In the genomic region with DNA sequence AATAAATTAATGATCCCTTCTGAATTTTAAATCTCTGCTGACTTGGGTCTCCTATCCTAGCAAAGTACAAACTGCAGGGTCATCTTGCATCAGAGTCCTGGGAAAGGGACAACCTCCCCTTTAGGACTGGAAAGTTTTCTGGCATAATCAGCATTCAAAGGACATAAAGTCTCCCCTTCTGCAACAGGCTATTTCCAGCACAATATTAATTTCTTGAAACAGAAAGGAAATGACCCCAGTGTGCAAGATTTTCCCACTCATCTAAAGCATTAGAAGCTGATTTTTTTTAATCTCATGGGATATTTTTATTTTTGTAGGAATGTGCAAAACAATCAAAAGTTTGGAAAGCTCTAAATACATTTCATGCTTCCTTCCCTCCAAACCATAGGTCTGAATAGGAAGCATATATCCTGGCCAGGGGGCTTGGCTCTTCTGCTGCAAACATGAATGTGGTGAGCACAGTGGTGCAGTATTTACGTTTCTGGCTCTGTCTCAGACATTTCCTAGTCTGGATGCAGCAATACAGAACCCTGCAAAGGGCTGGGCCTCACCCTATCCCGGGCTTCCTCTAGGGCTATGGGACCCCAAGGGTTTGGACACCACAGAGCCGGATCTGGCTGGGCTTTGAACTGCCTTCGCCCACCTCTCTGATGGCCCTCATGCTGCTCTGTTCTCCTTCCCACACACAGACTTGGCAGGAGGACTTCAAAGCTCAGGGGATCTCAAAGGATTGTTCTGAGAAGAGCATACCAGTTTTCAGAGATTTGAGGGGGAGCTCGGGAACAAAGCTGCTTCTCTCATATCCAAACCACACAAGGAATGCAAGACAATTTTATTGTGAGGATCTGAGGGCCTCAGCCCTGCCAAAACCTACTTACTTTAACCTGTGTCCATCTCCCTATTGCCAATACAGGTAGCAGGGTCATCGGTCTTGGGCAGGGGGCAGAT, we compare ENCODE assay signal across 11 cellular contexts.
DNase-seq lines count a peak whose midpoint lies in the region; ATAC-seq and TF ChIP-seq lines count a peak whose summit lies in the region.
"Had no signal": no experiment of that assay in that cellular context is flagged by ENCODE, and none has a peak within 500 bp of the region (broad histone marks: within the 10 kb centered on the region; RNA-seq: fewer than 3 reads in every experiment).

No MANE protein-coding gene starts in this region.

- no peak overlapping the region for H3K4me2 ChIP-seq in neural progenitor cell

- H3K27me3 ChIP-seq in breast epithelium: no peaks in the 10 kb centered on the region
- no peaks in the 10 kb centered on the region for H3K27me3 ChIP-seq in neural progenitor cell
- H3K27me3 ChIP-seq in vagina: no peaks in the 10 kb centered on the region

- no peak overlapping the region for H3K9ac ChIP-seq in neural progenitor cell

- H4K20me1 ChIP-seq in neural progenitor cell (ENCODE audit: low read depth): no peaks in the 10 kb centered on the region

- CTCF ChIA-PET in MCF 10A (lab: Yijun Ruan, JAX): interaction anchor here (0.6 to 0.7 kb wide), 2 partner anchors 50 to 120 kb away, joined by 3 read pairs; no protein-coding TSS in a partner anchor

- H3K9me3 ChIP-seq in breast epithelium (no peaks in the 10 kb centered on the region), neural progenitor cell (ENCODE audit: low read depth) (no peaks in the 10 kb centered on the region), vagina (no peaks in the 10 kb centered on the region)

- no peaks in the 10 kb centered on the region for H3K36me3 ChIP-seq in breast epithelium
- H3K36me3 ChIP-seq in neural progenitor cell: no peaks in the 10 kb centered on the region
- H3K36me3 ChIP-seq in vagina: no peaks in the 10 kb centered on the region

- H3K79me2 ChIP-seq in neural progenitor cell (ENCODE audit: low read depth): no peaks in the 10 kb centered on the region

- H3K27me3 Mint-ChIP-seq in MCF 10A (ENCODE audit: insufficient read depth, unreplicated experiment) (no peaks in the 10 kb centered on the region), neural progenitor cell (ENCODE audit: insufficient read depth, low read depth) (peaks cover 2% of the 10 kb centered on the region), progenitor cell of endocrine pancreas (no peaks in the 10 kb centered on the region)

- POLR2A ChIA-PET in MCF 10A (lab: Yijun Ruan, JAX): no interaction called here

- H3K4me3 ChIP-seq in breast epithelium: peak overlapping the region in 1 of 3 donors; percentile 32
- no peak overlapping the region for H3K4me3 ChIP-seq in fibroblast of mammary gland (ENCODE audit: control insufficient read depth, low read depth, low read length)
- no peak overlapping the region for H3K4me3 ChIP-seq in neural progenitor cell
- H3K4me3 ChIP-seq in vagina: no peak overlapping the region

- BruUV-seq in MCF 10A (replicated peaks; lab: Mats Ljungman, UMichigan): no TSS peak

- DNase-seq in breast epithelium (ENCODE audit: low spot score in 2 of 2) (peak in 1 of 2 donors; percentile 18), MCF 10A (ENCODE audit: unreplicated experiment) (no peak), fibroblast of mammary gland (ENCODE audit: low read depth) (peak; percentile 88), neural progenitor cell (ENCODE audit: low spot score) (no peak), vagina (ENCODE audit: extremely low spot score in 2 of 2) (no peak), progenitor cell of endocrine pancreas (ENCODE audit: low spot score, unreplicated experiment) (no peak)
- DNase-seq in stimulated activated naive CD8-positive, alpha-beta T cell treated with anti-CD3 and anti-CD28 coated beads, Interleukin-15, Interleukin-2, amounts not matched to agents 100 U/mL and 50 U/mL, for 24 hours: no peak
- DNase-seq: activated T-cell treated with anti-CD3 and anti-CD28 coated beads, Interleukin-2, amount 50 U/mL, for 1 hour; NCI-H187 treated with DMSO at 0.1 percent for 48 hours; T-helper 17 cell had no signal

- H3K9me3 Mint-ChIP-seq in MCF 10A (ENCODE audit: unreplicated experiment) (peaks cover 6% of the 10 kb centered on the region), neural progenitor cell (peaks cover 12% of the 10 kb centered on the region), progenitor cell of endocrine pancreas (ENCODE audit: low read depth) (peaks cover 11% of the 10 kb centered on the region)

- H3K4me3 Mint-ChIP-seq in MCF 10A (ENCODE audit: unreplicated experiment): no peak overlapping the region
- H3K4me3 Mint-ChIP-seq in neural progenitor cell: no peak overlapping the region
- no peak overlapping the region for H3K4me3 Mint-ChIP-seq in progenitor cell of endocrine pancreas (ENCODE audit: low read depth)
- H3K4me3 Mint-ChIP-seq: T-helper 17 cell had no signal

- ATAC-seq in HG03521 (IDR thresholded peaks at IDR 0.05; ENCODE audit: unreplicated experiment): no peak
- no peak for ATAC-seq in stimulated activated naive CD8-positive, alpha-beta T cell treated with anti-CD3 and anti-CD28 coated beads, Interleukin-15, Interleukin-2, amounts not matched to agents 100 U/mL and 50 U/mL, for 24 hours
- ATAC-seq: T-helper 17 cell had no signal

- H3K36me3 Mint-ChIP-seq in MCF 10A (ENCODE audit: insufficient read depth, unreplicated experiment): no peaks in the 10 kb centered on the region
- H3K36me3 Mint-ChIP-seq in neural progenitor cell: peaks cover 5% of the 10 kb centered on the region
- no peaks in the 10 kb centered on the region for H3K36me3 Mint-ChIP-seq in progenitor cell of endocrine pancreas (ENCODE audit: insufficient read depth)

- no peak for TF ChIP-seq CTCF in breast epithelium (IDR thresholded peaks at IDR 0.05)
- TF ChIP-seq CTCF in MCF 10A (IDR thresholded peaks at IDR 0.05; ENCODE audit: unreplicated experiment): no peak
- TF ChIP-seq CTCF in fibroblast of mammary gland (conservative IDR thresholded peaks at IDR 0.05; ENCODE audit: control insufficient read depth, insufficient read depth, low read depth, low read length): no peak
- TF ChIP-seq CTCF in neural progenitor cell (IDR thresholded peaks at IDR 0.05): no peak
- TF ChIP-seq CTCF in vagina (IDR thresholded peaks at IDR 0.05): no peak
- TF ChIP-seq CTCF in progenitor cell of endocrine pancreas (IDR thresholded peaks at IDR 0.05; ENCODE audit: unreplicated experiment): no peak

- H3K4me1 Mint-ChIP-seq in MCF 10A (ENCODE audit: insufficient read depth, unreplicated experiment): peaks cover 23% of the 10 kb centered on the region
- peaks cover 34% of the 10 kb centered on the region for H3K4me1 Mint-ChIP-seq in neural progenitor cell
- H3K4me1 Mint-ChIP-seq in progenitor cell of endocrine pancreas (ENCODE audit: low read depth): peaks cover 14% of the 10 kb centered on the region
- H3K4me1 Mint-ChIP-seq: T-helper 17 cell had no signal

- TF ChIP-seq POLR2A in breast epithelium (IDR thresholded peaks at IDR 0.05) (no peak), vagina (IDR thresholded peaks at IDR 0.05) (no peak)

- H3K27ac ChIP-seq in breast epithelium: peak overlapping the region; percentile 70 to 75
- H3K27ac ChIP-seq in neural progenitor cell: no peak overlapping the region
- peak overlapping the region; percentile 83 for H3K27ac ChIP-seq in vagina

- peaks cover 0 to 5% of the 10 kb centered on the region in 2 donors for H3K4me1 ChIP-seq in breast epithelium
- no peaks in the 10 kb centered on the region for H3K4me1 ChIP-seq in neural progenitor cell
- H3K4me1 ChIP-seq in vagina: peaks cover 34% of the 10 kb centered on the region

- intact Hi-C loops in breast epithelium (cut with DNase I; ENCODE audit: low total_unique reads): no loop called here
- intact Hi-C loops in MCF 10A (cut with micrococcal nuclease): no loop called here
- intact Hi-C loops in vagina (cut with DNase I): loop anchor here (5.0 kb wide), 1 partner anchor 74 kb away; no protein-coding TSS in a partner anchor

- no peaks in the 10 kb centered on the region for H3F3A ChIP-seq in neural progenitor cell (ENCODE audit: low read depth)

- H2AFZ ChIP-seq in neural progenitor cell (replicated peaks): peak overlapping the region; percentile 1

- H3K27ac Mint-ChIP-seq in MCF 10A (ENCODE audit: low read depth, unreplicated experiment) (no peak overlapping the region), neural progenitor cell (no peak overlapping the region), progenitor cell of endocrine pancreas (no peak overlapping the region)
- H3K27ac Mint-ChIP-seq: T-helper 17 cell had no signal
